In genomic region chr11:13207665-13208594, GRCh38 we compare ENCODE assay signal across 8 cellular contexts.
DNase-seq lines count a peak whose midpoint lies in the region; ATAC-seq, FAIRE-seq and TF ChIP-seq lines count a peak whose summit lies in the region.

No MANE protein-coding gene starts in this region.

- peak overlapping the region; percentile 74 for H3K27ac ChIP-seq in A673 (ENCODE audit: low read depth, low read length, poor library complexity, severe bottlenecking)
- H3K27ac ChIP-seq in HEK293 (ENCODE audit: extremely low read depth, low read depth, low read length): no peak overlapping the region
- no peak overlapping the region for H3K27ac ChIP-seq in H1 (ENCODE audit: low read depth, low read length)
- no peak overlapping the region for H3K27ac ChIP-seq in urinary bladder (ENCODE audit: low read depth)
- no peak overlapping the region for H3K27ac ChIP-seq in OCI-LY7 (ENCODE audit: low read depth, low read length, poor library complexity, severe bottlenecking)

- peak overlapping the region; percentile 60 for H3K4me3 Mint-ChIP-seq in T-helper 1 cell treated with Interleukin-12 subunit alpha and Interleukin-12 subunit beta and Interleukin-4 antibody, amounts not matched to agents 30 μg/mL and 1 μg/mL, for 36 hours

- H2BK12ac ChIP-seq in H1 (ENCODE audit: low read depth, low read length): peak overlapping the region; percentile 2; the same call in 1 of the 2 replicates

- H3K23ac ChIP-seq in H1 (ENCODE audit: insufficient read length): no peak overlapping the region

- H3K56ac ChIP-seq in H1 (replicated peaks; ENCODE audit: insufficient read length, low read depth, low read length): no peak overlapping the region

- H3K27ac Mint-ChIP-seq in T-helper 1 cell treated with Interleukin-12 subunit alpha and Interleukin-12 subunit beta and Interleukin-4 antibody, amounts not matched to agents 30 μg/mL and 1 μg/mL, for 36 hours: peak overlapping the region; percentile 67

- H4K8ac ChIP-seq in H1 (ENCODE audit: extremely low read depth, insufficient read depth, low read length): 0 out of 2 replicates have a peak overlapping the region, but pooled peaks have one; percentile 47

- no peak overlapping the region for H4K5ac ChIP-seq in H1 (ENCODE audit: insufficient read length, low read depth, low read length)

- no peak overlapping the region for H3K14ac ChIP-seq in H1 (ENCODE audit: insufficient read length)

- CTCF ChIA-PET in A673 (lab: Charles Lee): no interaction called here
- CTCF ChIA-PET in HEK293 (lab: Yijun Ruan, JAX): interaction anchor here (0.6 to 9.5 kb wide), 14 partner anchors 29 to 1005 kb away, joined by 3 to 119 read pairs (median 6); no protein-coding TSS in a partner anchor
- CTCF ChIA-PET in H1 (lab: Charles Lee; ENCODE audit: partially characterized antibody): interaction anchor here (0.7 to 10.7 kb wide), 20 partner anchors 9 to 293 kb away, joined by 3 to 98 read pairs (median 5); no protein-coding TSS in a partner anchor
- CTCF ChIA-PET in OCI-LY7 (lab: Charles Lee; ENCODE audit: unreplicated experiment): no interaction called here

- peak overlapping the region; percentile 85; the same call in 1 of the 2 replicates for H2BK5ac ChIP-seq in H1 (ENCODE audit: low read depth, low read length)

- H2AFZ ChIP-seq in H1 (ENCODE audit: low read length) (peak overlapping the region; percentile 93), OCI-LY7 (ENCODE audit: low read length) (no peak overlapping the region)

- H3K9me3 ChIP-seq in A673 (ENCODE audit: low read depth, low read length, poor library complexity, severe bottlenecking) (no peaks in the 10 kb centered on the region), HEK293 (ENCODE audit: control insufficient read depth, insufficient read depth, low read depth, low read length) (no peaks in the 10 kb centered on the region), H1 (ENCODE audit: insufficient read depth in 2 of 2, low read depth in 1 of 2, low read length in 1 of 2) (no peaks in the 10 kb centered on the region), OCI-LY7 (ENCODE audit: low read length) (no peaks in the 10 kb centered on the region)

- H2BK120ac ChIP-seq in H1 (replicated peaks; ENCODE audit: low read depth, low read length): no peak overlapping the region

- DNase-seq in A673 (ENCODE audit: low spot score) (peak; percentile 78), H1 (ENCODE audit: low read depth in 1 of 2, low spot score in 2 of 2) (peak in 1 of 2 experiments; percentile 54), middle frontal gyrus (ENCODE audit: extremely low spot score, low spot score) (peak; percentile 45), OCI-LY7 (ENCODE audit: low spot score) (no peak)

- POLR2A ChIA-PET in A673 (lab: Charles Lee; ENCODE audit: low non-redundant PET) (interaction anchor here (0.7 kb wide), 1 partner anchor 158 kb away, joined by 4 read pairs; no protein-coding TSS in a partner anchor), HEK293 (lab: Yijun Ruan, JAX) (interaction anchor here (0.7 to 1.0 kb wide), 2 partner anchors 167 to 255 kb away, joined by 3 read pairs; partner anchors contain the start of gene BTBD10), H1 (lab: Charles Lee; ENCODE audit: partially characterized antibody) (interaction anchor here (0.6 to 2.1 kb wide), 5 partner anchors 9 to 247 kb away, joined by 3 to 6 read pairs (median 3); no protein-coding TSS in a partner anchor), OCI-LY7 (lab: Charles Lee) (no interaction called here)

- H3K79me1 ChIP-seq in H1 (ENCODE audit: low read depth, low read length): no peaks in the 10 kb centered on the region

- peak overlapping the region; percentile 93; the same call in 1 of the 2 replicates for H2BK20ac ChIP-seq in H1 (ENCODE audit: low read length)

- no peak overlapping the region for H3K4ac ChIP-seq in H1 (replicated peaks; ENCODE audit: insufficient read length, low read depth, low read length)

- H3K4me1 ChIP-seq in A673 (ENCODE audit: insufficient read depth, low read length, poor library complexity, severe bottlenecking): peaks cover 5% of the 10 kb centered on the region
- no peaks in the 10 kb centered on the region for H3K4me1 ChIP-seq in HEK293 (ENCODE audit: control insufficient read depth, insufficient read depth, low read length)
- H3K4me1 ChIP-seq in H1 (replicated peaks in 1 of 4; ENCODE audit: control insufficient read depth in 3 of 4, insufficient read depth in 4 of 4, low read length in 3 of 4): peaks cover 2 to 10% (median 6%) of the 10 kb centered on the region in 4 experiments; a peak in 6 of 7 replicates
- no peaks in the 10 kb centered on the region for H3K4me1 ChIP-seq in urinary bladder (ENCODE audit: insufficient read depth)
- no peaks in the 10 kb centered on the region for H3K4me1 ChIP-seq in OCI-LY7 (ENCODE audit: insufficient read depth, low read length, poor library complexity, severe bottlenecking)

- H3K27me3 ChIP-seq in A673 (replicated peaks; ENCODE audit: insufficient read depth, low read depth, low read length, poor library complexity): no peaks in the 10 kb centered on the region
- peaks cover 0 to 1% (median 0%) of the 10 kb centered on the region in 4 experiments; a peak in 1 of 7 replicates for H3K27me3 ChIP-seq in H1 (replicated peaks in 1 of 4; ENCODE audit: control insufficient read depth in 3 of 4, extremely low read depth in 1 of 4, insufficient read depth in 3 of 4, low read length in 3 of 4)

- no peaks in the 10 kb centered on the region for H3K9me3 Mint-ChIP-seq in T-helper 1 cell treated with Interleukin-12 subunit alpha and Interleukin-12 subunit beta and Interleukin-4 antibody, amounts not matched to agents 30 μg/mL and 1 μg/mL, for 36 hours

- peak overlapping the region; percentile 52 to 68 for H3K4me2 ChIP-seq in H1 (ENCODE audit: insufficient read depth in 1 of 2, low read depth in 2 of 2, low read length in 2 of 2)
- H3K4me2 ChIP-seq in OCI-LY7 (ENCODE audit: low read length): no peak overlapping the region

- H4K91ac ChIP-seq in H1 (replicated peaks; ENCODE audit: insufficient read length, low read length): peak overlapping the region; percentile 3

- peak overlapping the region; percentile 34; the same call in 1 of the 2 replicates for H3K18ac ChIP-seq in H1 (ENCODE audit: extremely low read depth, low read length)

- H3K9ac ChIP-seq in H1 (replicated peaks in 1 of 4; ENCODE audit: extremely low read depth in 1 of 4, low read depth in 3 of 4, low read length in 3 of 4): peak overlapping the region in 2 of 4 experiments; percentile 8 to 61; a peak in 2 of 7 replicates

- TF ChIP-seq CTCF in A673 (conservative IDR thresholded peaks at IDR 0.05; ENCODE audit: low read depth, low read length) (no peak), HEK293 (tag by site-specific recombination; IDR thresholded peaks at IDR 0.05) (no peak), H1 (IDR thresholded peaks at IDR 0.05; ENCODE audit: control extremely low read depth in 1 of 3, insufficient read depth in 1 of 3, low read depth in 1 of 3, low read length in 3 of 3) (no peak), OCI-LY7 (conservative IDR thresholded peaks at IDR 0.05; ENCODE audit: low read length) (no peak)

- no peak for FAIRE-seq in H1 (lab: Jason Lieb, UNC)

- no peak for TF ChIP-seq RAD21 in H1 (IDR thresholded peaks at IDR 0.05 in 1 of 2, conservative IDR thresholded peaks at IDR 0.05 in 1 of 2; ENCODE audit: low read depth in 2 of 2, low read length in 2 of 2)

- H3K23me2 ChIP-seq in H1 (ENCODE audit: low read depth, low read length): no peaks in the 10 kb centered on the region; the same call in 1 of the 2 replicates

- WGBS in H1 (ENCODE audit: extremely low coverage in 1 of 2, insufficient coverage in 1 of 2, insufficient read length in 1 of 2, insufficient replicate concordance in 2 of 2, low coverage in 1 of 2, low lambda C conversion rate in 2 of 2, missing lambda C conversion rate in 1 of 2), 2 experiments: 44% methylated on average over 16 of the region's 16 CpGs; no CpG with 5 or more reads in 1 of the 2 experiments
- 27% methylated on average over 16 of the region's 16 CpGs for WGBS in urinary bladder

- no peaks in the 10 kb centered on the region for H3K9me2 ChIP-seq in OCI-LY7 (ENCODE audit: insufficient read depth, low read length)

- peak overlapping the region; percentile 62; the same call in 1 of the 2 replicates for H2BK15ac ChIP-seq in H1 (ENCODE audit: low read length)

- H2AK5ac ChIP-seq in H1 (ENCODE audit: low read depth, low read length): no peak overlapping the region

- H3K36me3 ChIP-seq in A673 (ENCODE audit: insufficient read depth, low read length, poor library complexity, severe bottlenecking) (no peaks in the 10 kb centered on the region), HEK293 (ENCODE audit: control insufficient read depth in 2 of 2, insufficient read depth in 1 of 2, low read length in 2 of 2) (no peaks in the 10 kb centered on the region), H1 (ENCODE audit: control insufficient read depth in 2 of 4, insufficient read depth in 4 of 4, low read length in 3 of 4) (no peaks in the 10 kb centered on the region), urinary bladder (ENCODE audit: insufficient read depth) (no peaks in the 10 kb centered on the region), OCI-LY7 (ENCODE audit: insufficient read depth, low read length) (no peaks in the 10 kb centered on the region)

- no peak for TF ChIP-seq EP300 in H1 (IDR thresholded peaks at IDR 0.05; ENCODE audit: borderline replicate concordance in 1 of 2, low read depth in 2 of 2, low read length in 2 of 2)

- H3K27me3 Mint-ChIP-seq in T-helper 1 cell treated with Interleukin-12 subunit alpha and Interleukin-12 subunit beta and Interleukin-4 antibody, amounts not matched to agents 30 μg/mL and 1 μg/mL, for 36 hours (ENCODE audit: low read depth): no peaks in the 10 kb centered on the region

- ATAC-seq in HG02610 (IDR thresholded peaks at IDR 0.05; ENCODE audit: unreplicated experiment): no peak

- H3K79me2 ChIP-seq in H1 (ENCODE audit: control insufficient read depth in 1 of 2, insufficient read depth in 2 of 2, low read length in 2 of 2): no peaks in the 10 kb centered on the region
- H3K79me2 ChIP-seq in OCI-LY7 (ENCODE audit: insufficient read depth, low read depth, low read length): no peaks in the 10 kb centered on the region

- H3K4me3 ChIP-seq in A673 (ENCODE audit: low read depth, low read length, poor library complexity, severe bottlenecking): peak overlapping the region; percentile 34
- H3K4me3 ChIP-seq in HEK293 (ENCODE audit: low read depth, low read length): peak overlapping the region; percentile 6
- H3K4me3 ChIP-seq in H1 (ENCODE audit: extremely low read depth in 1 of 4, insufficient read depth in 2 of 4, low read depth in 3 of 4, low read length in 4 of 4): peak overlapping the region in 3 of 4 experiments; percentile 16 to 40 (median 17); a peak in 7 of 8 replicates
- H3K4me3 ChIP-seq in urinary bladder (ENCODE audit: low read depth, low read length): peak overlapping the region; percentile 5
- no peak overlapping the region for H3K4me3 ChIP-seq in OCI-LY7 (ENCODE audit: low read depth, low read length, poor library complexity, severe bottlenecking)

- BruUV-seq in A673 (replicated peaks; lab: Mats Ljungman, UMichigan) (no TSS peak), OCI-LY7 (replicated peaks; lab: Mats Ljungman, UMichigan) (no TSS peak)

- no peak for TF ChIP-seq POLR2A in H1 (IDR thresholded peaks at IDR 0.05; ENCODE audit: control extremely low read depth in 1 of 2, low read depth in 2 of 2, low read length in 2 of 2)

- H4K20me1 ChIP-seq in H1 (replicated peaks in 1 of 2; ENCODE audit: control insufficient read depth in 1 of 2, insufficient read depth in 2 of 2, low read length in 2 of 2) (no peaks in the 10 kb centered on the region), OCI-LY7 (ENCODE audit: insufficient read depth, low read length) (no peaks in the 10 kb centered on the region)

- peaks cover 32% of the 10 kb centered on the region for H3K4me1 Mint-ChIP-seq in T-helper 1 cell treated with Interleukin-12 subunit alpha and Interleukin-12 subunit beta and Interleukin-4 antibody, amounts not matched to agents 30 μg/mL and 1 μg/mL, for 36 hours (ENCODE audit: low read depth)

- H3K36me3 Mint-ChIP-seq in T-helper 1 cell treated with Interleukin-12 subunit alpha and Interleukin-12 subunit beta and Interleukin-4 antibody, amounts not matched to agents 30 μg/mL and 1 μg/mL, for 36 hours (ENCODE audit: low read depth): no peaks in the 10 kb centered on the region

- intact Hi-C loops in A673 (cut with micrococcal nuclease; ENCODE audit: unreplicated experiment): no loop called here
- intact Hi-C loops in OCI-LY7 (cut with micrococcal nuclease; ENCODE audit: unreplicated experiment): no loop called here

Comparison
In these comparisons a context has a peak if more than half of its experiments do, and no peak if none do; other contexts are left out.
1. CTCF ChIA-PET loops: an anchor here in HEK293 (0.6 to 9.5 kb wide) and H1 (0.7 to 10.7 kb wide); none called in A673 and OCI-LY7.